ENCODE assay signal across 24 cellular contexts in genomic region chrX:119809185-119809666, GRCh38. TPM values are rescaled to one million over a fixed set of nuclear protein-coding genes. Genes with fewer than 3 reads are reported as not detected.
A peak's percentile ranks its signal among the peaks of the same experiment; 100 is the strongest.
DNase-seq lines count a peak whose midpoint lies in the region; ATAC-seq and TF ChIP-seq lines count a peak whose summit lies in the region.
"Had no signal": no experiment of that assay in that cellular context is flagged by ENCODE, and none has a peak within 500 bp of the region (broad histone marks: within the 10 kb centered on the region; RNA-seq: fewer than 3 reads in every experiment).

No MANE protein-coding gene starts in this region.

- no peak overlapping the region for H3K4me3 Mint-ChIP-seq in activated naive CD8-positive, alpha-beta T cell treated with anti-CD3 and anti-CD28 coated beads, Interleukin-2, amount 50 U/mL, for 24 hours
- H3K4me3 Mint-ChIP-seq in activated naive CD8-positive, alpha-beta T cell treated with anti-CD3 and anti-CD28 coated beads for 36 hours = no peak overlapping the region
- H3K4me3 Mint-ChIP-seq: activated CD8-positive, alpha-beta memory T cell treated with anti-CD3 and anti-CD28 coated beads, Interleukin-2, amount 10 ng/mL, durations not matched to agents 7 days and 5 days; activated T-helper 1 cell treated with anti-CD3 and anti-CD28 coated beads, Interleukin-12 subunit alpha, Interleukin-12 subunit beta, Interleukin-2, Interleukin-4 antibody, amounts not matched to agents 30 ng/mL and 10 ng/mL and 1 ng/mL, durations not matched to agents 14 hours and 24 hours and 36 hours had no signal

- H3K79me1 ChIP-seq in trophoblast cell (ENCODE audit: low read length) = no peaks in the 10 kb centered on the region

- peaks cover 7% of the 10 kb centered on the region for H3K4me1 Mint-ChIP-seq in activated naive CD8-positive, alpha-beta T cell treated with anti-CD3 and anti-CD28 coated beads, Interleukin-2, amount 50 U/mL, for 24 hours
- no peaks in the 10 kb centered on the region for H3K4me1 Mint-ChIP-seq in activated naive CD8-positive, alpha-beta T cell treated with anti-CD3 and anti-CD28 coated beads for 36 hours
- H3K4me1 Mint-ChIP-seq: activated CD8-positive, alpha-beta memory T cell treated with anti-CD3 and anti-CD28 coated beads, Interleukin-2, amount 10 ng/mL, durations not matched to agents 7 days and 5 days had no signal

- no peaks in the 10 kb centered on the region for H3K79me2 ChIP-seq in trophoblast cell (ENCODE audit: control insufficient read depth, insufficient read depth, low read length, poor library complexity)

- no peaks in the 10 kb centered on the region for H3K27me3 ChIP-seq in brain microvascular endothelial cell (replicated peaks)
- no peaks in the 10 kb centered on the region for H3K27me3 ChIP-seq in trophoblast cell (ENCODE audit: insufficient read depth, low read length)
- H3K27me3 ChIP-seq: upper lobe of right lung had no signal

- TF ChIP-seq CTCF in NB4 (IDR thresholded peaks at IDR 0.05; ENCODE audit: low read depth, low read length) (no peak), brain microvascular endothelial cell (IDR thresholded peaks at IDR 0.05; ENCODE audit: low read depth, low read length, missing control alignments) (no peak)

- H3K4me2 ChIP-seq in trophoblast cell (ENCODE audit: low read length) = no peak overlapping the region

- no peaks in the 10 kb centered on the region for H3K9me3 Mint-ChIP-seq in activated naive CD8-positive, alpha-beta T cell treated with anti-CD3 and anti-CD28 coated beads, Interleukin-2, amount 50 U/mL, for 24 hours
- no peaks in the 10 kb centered on the region for H3K9me3 Mint-ChIP-seq in activated naive CD8-positive, alpha-beta T cell treated with anti-CD3 and anti-CD28 coated beads for 36 hours
- H3K9me3 Mint-ChIP-seq: activated naive CD4-positive, alpha-beta T cell treated with anti-CD3 and anti-CD28 coated beads, Interleukin-2, amount 50 U/mL, for 72 hours had no signal

- no peak overlapping the region for H3K14ac ChIP-seq in trophoblast cell (ENCODE audit: low read length)

- H2AFZ ChIP-seq in trophoblast cell (ENCODE audit: insufficient read depth, low read length, poor library complexity) = no peak overlapping the region

- peak; percentile 7 for ATAC-seq in activated naive CD8-positive, alpha-beta T cell treated with anti-CD3 and anti-CD28 coated beads, Interleukin-2, amount 50 U/mL, for 24 hours
- ATAC-seq: activated CD8-positive, alpha-beta memory T cell treated with anti-CD3 and anti-CD28 coated beads, Interleukin-2, amount 10 ng/mL, durations not matched to agents 7 days and 5 days; activated naive CD4-positive, alpha-beta T cell treated with anti-CD3 and anti-CD28 coated beads, Interleukin-2, amount 50 U/mL, for 72 hours; esophagus mucosa; lower lobe of right lung; Right ventricle myocardium inferior; upper lobe of right lung had no signal

- H3K27ac ChIP-seq in brain microvascular endothelial cell = no peak overlapping the region
- no peak overlapping the region for H3K27ac ChIP-seq in trophoblast cell (ENCODE audit: low read depth, low read length)
- H3K27ac ChIP-seq: lower lobe of right lung, upper lobe of right lung had no signal

- no peak overlapping the region for H4K8ac ChIP-seq in trophoblast cell (ENCODE audit: low read depth, low read length)

- DNase-seq in activated naive CD8-positive, alpha-beta T cell treated with anti-CD3 and anti-CD28 coated beads, Interleukin-2, amount 50 U/mL, for 24 hours = no peak
- no peak for DNase-seq in activated naive CD8-positive, alpha-beta T cell treated with anti-CD3 and anti-CD28 coated beads for 36 hours
- DNase-seq in NB4 (ENCODE audit: low read depth) (peak; percentile 42), brain microvascular endothelial cell (peak; percentile 25), trophoblast cell (peak; percentile 30 to 54), NCI-H2227 (lab: John Stamatoyannopoulos, UW; ENCODE audit: unreplicated experiment) (no peak)
- DNase-seq in central memory CD4-positive, alpha-beta T cell = no peak
- DNase-seq in activated CD8-positive, alpha-beta memory T cell treated with anti-CD3 and anti-CD28 coated beads, Interleukin-2, amount 50 U/mL, for 48 hours = no peak
- DNase-seq: 8988T; activated CD4-positive, alpha-beta T cell treated with anti-CD3 and anti-CD28 coated beads for 4 hours; activated CD8-positive, alpha-beta memory T cell treated with anti-CD3 and anti-CD28 coated beads, Interleukin-2, amount 10 ng/mL, durations not matched to agents 7 days and 5 days; COR-L47; DND-41; effector CD4-positive, alpha-beta T cell; lower lobe of right lung; NCI-H1436; NCI-H69; upper lobe of right lung had no signal

- no peak overlapping the region for H2AK5ac ChIP-seq in trophoblast cell (ENCODE audit: low read length)

- in situ Hi-C loops in brain microvascular endothelial cell (cut with HindIII; ENCODE audit: low pct_ligation_motif_present, low sequenced_read_pairs) = no loop called here

- no peak overlapping the region for H3K9ac ChIP-seq in trophoblast cell (ENCODE audit: low read length)

- H3K9me3 ChIP-seq in trophoblast cell (ENCODE audit: insufficient read depth, low read depth, low read length) = no peaks in the 10 kb centered on the region
- H3K9me3 ChIP-seq: lower lobe of right lung, upper lobe of right lung had no signal

- no peak for TF ChIP-seq POLR2A in NB4 (IDR thresholded peaks at IDR 0.05; ENCODE audit: extremely low read depth, insufficient read length)

- H3K27ac Mint-ChIP-seq in activated naive CD8-positive, alpha-beta T cell treated with anti-CD3 and anti-CD28 coated beads, Interleukin-2, amount 50 U/mL, for 24 hours = no peak overlapping the region
- H3K27ac Mint-ChIP-seq in activated naive CD8-positive, alpha-beta T cell treated with anti-CD3 and anti-CD28 coated beads for 36 hours = no peak overlapping the region
- H3K27ac Mint-ChIP-seq: activated CD8-positive, alpha-beta memory T cell treated with anti-CD3 and anti-CD28 coated beads, Interleukin-2, amount 10 ng/mL, durations not matched to agents 7 days and 5 days; activated naive CD4-positive, alpha-beta T cell treated with anti-CD3 and anti-CD28 coated beads, Interleukin-2, amount 50 U/mL, for 72 hours; activated T-helper 1 cell treated with anti-CD3 and anti-CD28 coated beads, Interleukin-12 subunit alpha, Interleukin-12 subunit beta, Interleukin-2, Interleukin-4 antibody, amounts not matched to agents 30 ng/mL and 10 ng/mL and 1 ng/mL, durations not matched to agents 14 hours and 24 hours and 36 hours; progenitor cell of endocrine pancreas had no signal

- no peak overlapping the region for H3K23ac ChIP-seq in trophoblast cell (ENCODE audit: low read length)

- WGBS in trophoblast cell (ENCODE audit: extremely low coverage, insufficient coverage, insufficient read length) = no CpG with 5 or more reads among the region's 1 CpG

- H3K36me3 Mint-ChIP-seq in activated naive CD8-positive, alpha-beta T cell treated with anti-CD3 and anti-CD28 coated beads, Interleukin-2, amount 50 U/mL, for 24 hours (ENCODE audit: low read depth) = peaks cover 3% of the 10 kb centered on the region
- H3K36me3 Mint-ChIP-seq in activated naive CD8-positive, alpha-beta T cell treated with anti-CD3 and anti-CD28 coated beads for 36 hours = peaks cover 5% of the 10 kb centered on the region
- H3K36me3 Mint-ChIP-seq: activated naive CD4-positive, alpha-beta T cell treated with anti-CD3 and anti-CD28 coated beads, Interleukin-2, amount 50 U/mL, for 72 hours had no signal

- no peak overlapping the region for H2BK120ac ChIP-seq in trophoblast cell (ENCODE audit: insufficient read depth, low read length, poor library complexity)

- H3K36me3 ChIP-seq in brain microvascular endothelial cell (replicated peaks) = no peaks in the 10 kb centered on the region
- no peaks in the 10 kb centered on the region for H3K36me3 ChIP-seq in trophoblast cell (ENCODE audit: control insufficient read depth in 1 of 2, insufficient read depth in 2 of 2, low read length in 2 of 2)
- H3K36me3 ChIP-seq: lower lobe of right lung, upper lobe of right lung had no signal

- no peak overlapping the region for H2BK12ac ChIP-seq in trophoblast cell (ENCODE audit: low read length)

- no peak overlapping the region for H3K18ac ChIP-seq in trophoblast cell (ENCODE audit: low read length)

- no peak overlapping the region for H4K91ac ChIP-seq in trophoblast cell (ENCODE audit: low read depth, low read length)

- H2BK5ac ChIP-seq in trophoblast cell (ENCODE audit: low read depth, low read length, poor library complexity) = no peak overlapping the region

- H4K12ac ChIP-seq in trophoblast cell (ENCODE audit: low read depth, low read length) = no peak overlapping the region

- no peaks in the 10 kb centered on the region for H3K27me3 Mint-ChIP-seq in activated naive CD8-positive, alpha-beta T cell treated with anti-CD3 and anti-CD28 coated beads, Interleukin-2, amount 50 U/mL, for 24 hours
- H3K27me3 Mint-ChIP-seq in activated naive CD8-positive, alpha-beta T cell treated with anti-CD3 and anti-CD28 coated beads for 36 hours = no peaks in the 10 kb centered on the region
- H3K27me3 Mint-ChIP-seq: activated CD8-positive, alpha-beta memory T cell treated with anti-CD3 and anti-CD28 coated beads, Interleukin-2, amount 10 ng/mL, durations not matched to agents 7 days and 5 days; progenitor cell of endocrine pancreas had no signal

- H3K4ac ChIP-seq in trophoblast cell (ENCODE audit: low read depth, low read length) = no peak overlapping the region

- H3K4me3 ChIP-seq in NB4 (ENCODE audit: low read depth, low read length) (no peak overlapping the region), brain microvascular endothelial cell (ENCODE audit: low read depth, low read length) (no peak overlapping the region), trophoblast cell (ENCODE audit: low read depth, low read length) (no peak overlapping the region)
- H3K4me3 ChIP-seq: lower lobe of right lung, upper lobe of right lung had no signal

- H3K4me1 ChIP-seq in trophoblast cell (ENCODE audit: control insufficient read depth in 1 of 2, insufficient read depth in 2 of 2, low read length in 2 of 2) = no peaks in the 10 kb centered on the region
- H3K4me1 ChIP-seq: lower lobe of right lung, upper lobe of right lung had no signal

RNA-seq across cellular contexts. Expression of gene RPL39, which starts 17.8 kb away (rescaled TPM):
- 1,000 to 10,000 TPM; 2,459 to 2,591 TPM for total RNA-seq in activated naive CD8-positive, alpha-beta T cell treated with anti-CD3 and anti-CD28 coated beads for 36 hours
- 4,540 and 4,605 TPM in 2 replicates for polyA plus RNA-seq in trophoblast cell (2013)

RNA-seq across cellular contexts. Expression of gene UPF3B, which starts 43.5 kb away (rescaled TPM):
- total RNA-seq in activated naive CD8-positive, alpha-beta T cell treated with anti-CD3 and anti-CD28 coated beads for 36 hours = 10 to 100 TPM; 21.0 to 21.2 TPM
- polyA plus RNA-seq in trophoblast cell (2013) = 18.4 and 19.0 TPM in 2 replicates

RNA-seq across cellular contexts. Expression of gene SOWAHD, which starts 50.8 kb away (rescaled TPM):
- total RNA-seq in activated naive CD8-positive, alpha-beta T cell treated with anti-CD3 and anti-CD28 coated beads for 36 hours = under 1 TPM; 0.14 to 0.18 TPM
- 0.65 and 0.77 TPM in 2 replicates for polyA plus RNA-seq in trophoblast cell (2013)
- total RNA-seq: esophagus mucosa, kidney epithelial cell had no signal

Comparison
In these comparisons a context has a peak if more than half of its experiments do, and no peak if none do; other contexts are left out.
1. DNase-seq: peak in NB4 (single experiment), brain microvascular endothelial cell (single experiment) and trophoblast cell (2 of 2); none in activated naive CD8-positive, alpha-beta T cell treated with anti-CD3 and anti-CD28 coated beads, Interleukin-2, amount 50 U/mL, for 24 hours (single experiment), activated naive CD8-positive, alpha-beta T cell treated with anti-CD3 and anti-CD28 coated beads for 36 hours (single experiment), central memory CD4-positive, alpha-beta T cell (single experiment), NCI-H2227 (single experiment) and activated CD8-positive, alpha-beta memory T cell treated with anti-CD3 and anti-CD28 coated beads, Interleukin-2, amount 50 U/mL, for 48 hours (single experiment).